ENCODE assay signal across 7 cellular contexts in genomic region chr15:74432968-74433591, GRCh38. TPM values are rescaled to one million over a fixed set of nuclear protein-coding genes. Genes with fewer than 3 reads are reported as not detected.
DNase-seq lines count a peak whose midpoint lies in the region; ATAC-seq and TF ChIP-seq lines count a peak whose summit lies in the region.

No MANE protein-coding gene starts in this region.

- H3K27me3 ChIP-seq in dorsolateral prefrontal cortex = no peaks in the 10 kb centered on the region

- no peaks in the 10 kb centered on the region for H3K9me3 Mint-ChIP-seq in natural killer cell treated with Interleukin-12 subunit alpha and Interleukin-12 subunit beta and Interleukin-15 and Interleukin-18, amount 100 ng/mL, for 72 hours

- no peaks in the 10 kb centered on the region for H3K27me3 Mint-ChIP-seq in natural killer cell treated with Interleukin-12 subunit alpha and Interleukin-12 subunit beta and Interleukin-15 and Interleukin-18, amount 100 ng/mL, for 72 hours

- H3K27ac Mint-ChIP-seq in natural killer cell treated with Interleukin-12 subunit alpha and Interleukin-12 subunit beta and Interleukin-15 and Interleukin-18, amount 100 ng/mL, for 72 hours = peak overlapping the region in 1 of 2 donors; percentile 61

- ATAC-seq in GM21528 (IDR thresholded peaks at IDR 0.05; ENCODE audit: low FRiP score, unreplicated experiment) (peak; percentile 4), sciatic nerve (no peak)
- ATAC-seq in natural killer cell treated with Interleukin-12 subunit alpha and Interleukin-12 subunit beta and Interleukin-15 and Interleukin-18, amount 100 ng/mL, for 72 hours = peak in 1 of 2 donors; percentile 24

- peak overlapping the region; percentile 89 for H3K4me3 Mint-ChIP-seq in natural killer cell treated with Interleukin-12 subunit alpha and Interleukin-12 subunit beta and Interleukin-15 and Interleukin-18, amount 100 ng/mL, for 72 hours

- H3K4me3 ChIP-seq in NB4 (ENCODE audit: low read depth, low read length) (peak overlapping the region; percentile 70), dorsolateral prefrontal cortex (peak overlapping the region; percentile 68 to 98 (median 88))

- peaks cover 55 to 58% of the 10 kb centered on the region in 2 donors for H3K4me1 Mint-ChIP-seq in natural killer cell treated with Interleukin-12 subunit alpha and Interleukin-12 subunit beta and Interleukin-15 and Interleukin-18, amount 100 ng/mL, for 72 hours (ENCODE audit: low read depth in 2 of 2)

- no peak for TF ChIP-seq POLR2A in NB4 (IDR thresholded peaks at IDR 0.05; ENCODE audit: extremely low read depth, insufficient read length)

- peak overlapping the region; percentile 53 to 100 (median 94) for H3K27ac ChIP-seq in dorsolateral prefrontal cortex

- TF ChIP-seq CTCF in NB4 (IDR thresholded peaks at IDR 0.05; ENCODE audit: low read depth, low read length) (no peak), dorsolateral prefrontal cortex (IDR thresholded peaks at IDR 0.05 in 54 of 56, conservative IDR thresholded peaks at IDR 0.05 in 2 of 56; ENCODE audit: low read depth in 1 of 56, partially characterized antibody in 56 of 56) (no peak)

- no peaks in the 10 kb centered on the region for H3K36me3 Mint-ChIP-seq in natural killer cell treated with Interleukin-12 subunit alpha and Interleukin-12 subunit beta and Interleukin-15 and Interleukin-18, amount 100 ng/mL, for 72 hours

- intact Hi-C loops in dorsolateral prefrontal cortex (cut with DNase I) = loop anchor here in 1 of 2 donors (10.0 kb wide), 1 partner anchor 112 kb away; the partner anchor contains the start of gene ARID3B
- intact Hi-C loops in sciatic nerve (cut with DNase I) = no loop called here

- DNase-seq in NB4 (ENCODE audit: low read depth) (peak; percentile 42), dorsolateral prefrontal cortex (no peak), sciatic nerve (ENCODE audit: low spot score) (no peak), NCI-H1417 (lab: John Stamatoyannopoulos, UW) (no peak)
- DNase-seq in natural killer cell treated with Interleukin-12 subunit alpha and Interleukin-12 subunit beta and Interleukin-15 and Interleukin-18, amount 100 ng/mL, for 72 hours (ENCODE audit: low spot score) = no peak
- DNase-seq in effector CD4-positive, alpha-beta T cell = no peak

RNA-seq across cellular contexts. Expression of gene SEMA7A, which starts 0.7 kb away (rescaled TPM):
- total RNA-seq in dorsolateral prefrontal cortex = 100 to 1,000 TPM in 2 of 120 experiments, 10 to 100 TPM in 118; 34.1 to 116 (median 63.6) TPM
- 10 to 100 TPM; 32.1 to 40.8 TPM for total RNA-seq in natural killer cell treated with Interleukin-12 subunit alpha and Interleukin-12 subunit beta and Interleukin-15 and Interleukin-18, amount 100 ng/mL, for 72 hours
- 30.9 TPM for total RNA-seq in sciatic nerve

RNA-seq across cellular contexts. Expression of gene UBL7, which starts 27.9 kb away (rescaled TPM):
- total RNA-seq in dorsolateral prefrontal cortex (100 to 1,000 TPM in 1 of 120 experiments, 10 to 100 TPM in 119; 46.8 to 107 (median 78.1) TPM), sciatic nerve (32.0 TPM)
- total RNA-seq in natural killer cell treated with Interleukin-12 subunit alpha and Interleukin-12 subunit beta and Interleukin-15 and Interleukin-18, amount 100 ng/mL, for 72 hours = 10 to 100 TPM; 34.3 to 38.9 TPM
